28 cellular contexts compared by ENCODE assay signal in genomic region chr11:90916706-90917105, GRCh38.
"Had no signal": no experiment of that assay in that cellular context is flagged by ENCODE, and none has a peak within 500 bp of the region (broad histone marks: within the 10 kb centered on the region; RNA-seq: fewer than 3 reads in every experiment).

No MANE protein-coding gene starts in this region.

- H3K36me3 Mint-ChIP-seq: activated naive CD4-positive, alpha-beta T cell treated with anti-CD3 and anti-CD28 coated beads, Interleukin-2, amount 50 U/mL, for 24 hours; activated naive CD8-positive, alpha-beta T cell treated with anti-CD3 and anti-CD28 coated beads, Interleukin-2, amount 10 ng/mL, durations not matched to agents 7 days and 5 days; IgD-negative memory B cell had no signal

- H3K4me3 Mint-ChIP-seq: activated CD4-positive, alpha-beta T cell treated with anti-CD3 and anti-CD28 coated beads, Interleukin-2, amount 10 ng/mL, durations not matched to agents 24 days and 14 days; activated CD8-positive, alpha-beta T cell treated with anti-CD3 and anti-CD28 coated beads for 36 hours; activated naive CD4-positive, alpha-beta T cell treated with anti-CD3 and anti-CD28 coated beads, Interleukin-2, amount 50 U/mL, for 24 hours; activated naive CD8-positive, alpha-beta T cell treated with anti-CD3 and anti-CD28 coated beads, Interleukin-2, amount 10 ng/mL, durations not matched to agents 7 days and 5 days; activated T-cell treated with anti-CD3 and anti-CD28 coated beads, Interleukin-2, amount 50 U/mL, for 72 hours; IgD-negative memory B cell had no signal

- H3K4me1 Mint-ChIP-seq: activated CD4-positive, alpha-beta T cell treated with anti-CD3 and anti-CD28 coated beads, Interleukin-2, amount 10 ng/mL, durations not matched to agents 24 days and 14 days; activated naive CD4-positive, alpha-beta T cell treated with anti-CD3 and anti-CD28 coated beads, Interleukin-2, amount 50 U/mL, for 24 hours; activated naive CD8-positive, alpha-beta T cell treated with anti-CD3 and anti-CD28 coated beads, Interleukin-2, amount 10 ng/mL, durations not matched to agents 7 days and 5 days; IgD-negative memory B cell had no signal

- H3K27me3 Mint-ChIP-seq: activated CD4-positive, alpha-beta T cell treated with anti-CD3 and anti-CD28 coated beads, Interleukin-2, amount 10 ng/mL, durations not matched to agents 24 days and 14 days; activated CD8-positive, alpha-beta T cell treated with anti-CD3 and anti-CD28 coated beads for 36 hours; activated naive CD4-positive, alpha-beta T cell treated with anti-CD3 and anti-CD28 coated beads, Interleukin-2, amount 50 U/mL, for 24 hours; activated naive CD8-positive, alpha-beta T cell treated with anti-CD3 and anti-CD28 coated beads, Interleukin-2, amount 10 ng/mL, durations not matched to agents 7 days and 5 days; IgD-negative memory B cell had no signal

- H3K4me3 ChIP-seq: ascending aorta, MG63, SJCRH30, SK-N-MC had no signal

- DNase-seq: activated CD4-positive, alpha-beta T cell treated with anti-CD3 and anti-CD28 coated beads, Interleukin-2, amount 10 ng/mL, durations not matched to agents 24 days and 14 days; activated CD4-positive, alpha-beta T cell treated with anti-CD3 and anti-CD28 coated beads, Interleukin-2, amount 50 U/mL, for 4 hours; activated CD8-positive, alpha-beta T cell treated with anti-CD3 and anti-CD28 coated beads for 36 hours; activated gamma-delta T cell; activated naive CD4-positive, alpha-beta T cell treated with Interleukin-2 at 50 U/mL for 16 hours; activated naive CD8-positive, alpha-beta T cell treated with anti-CD3 and anti-CD28 coated beads, Interleukin-2, amount 10 ng/mL, durations not matched to agents 7 days and 5 days; activated T-cell treated with anti-CD3 and anti-CD28 coated beads, Interleukin-2, amount 50 U/mL, for 1 hour; activated T-cell treated with anti-CD3 and anti-CD28 coated beads, Interleukin-2, amount 50 U/mL, for 72 hours; amygdala; Karpas-422; KBM-7; MG63; NCI-H1048; NCI-H1436; NCI-H1694; NCI-H1930; NCI-H2081 treated with DMSO at 0.1 percent for 48 hours; NCI-H345; NCI-H526; NCI-H774; SHP77; SJCRH30; T1000 had no signal

- H3K9me3 Mint-ChIP-seq: activated CD4-positive, alpha-beta T cell treated with anti-CD3 and anti-CD28 coated beads, Interleukin-2, amount 10 ng/mL, durations not matched to agents 24 days and 14 days; activated naive CD4-positive, alpha-beta T cell treated with anti-CD3 and anti-CD28 coated beads, Interleukin-2, amount 50 U/mL, for 24 hours; activated naive CD8-positive, alpha-beta T cell treated with anti-CD3 and anti-CD28 coated beads, Interleukin-2, amount 10 ng/mL, durations not matched to agents 7 days and 5 days had no signal

- H3K27ac Mint-ChIP-seq: activated CD4-positive, alpha-beta T cell treated with anti-CD3 and anti-CD28 coated beads, Interleukin-2, amount 10 ng/mL, durations not matched to agents 24 days and 14 days; activated CD8-positive, alpha-beta T cell treated with anti-CD3 and anti-CD28 coated beads for 36 hours; activated naive CD4-positive, alpha-beta T cell treated with anti-CD3 and anti-CD28 coated beads, Interleukin-2, amount 50 U/mL, for 24 hours; activated naive CD8-positive, alpha-beta T cell treated with anti-CD3 and anti-CD28 coated beads, Interleukin-2, amount 10 ng/mL, durations not matched to agents 7 days and 5 days; activated T-cell treated with anti-CD3 and anti-CD28 coated beads, Interleukin-2, amount 50 U/mL, for 72 hours; activated T-helper 2 cell treated with anti-CD3 and anti-CD28 coated beads, Interferon-gamma antibody, Interleukin-2, Interleukin-4, amounts not matched to agents 10 μg/mL and 5 μg/mL and 100 μg/mL, durations not matched to agents 14 hours and 24 hours and 36 hours; IgD-negative memory B cell had no signal
